Comparison of ENCODE assay signal across 7 cellular contexts in the genomic region with DNA sequence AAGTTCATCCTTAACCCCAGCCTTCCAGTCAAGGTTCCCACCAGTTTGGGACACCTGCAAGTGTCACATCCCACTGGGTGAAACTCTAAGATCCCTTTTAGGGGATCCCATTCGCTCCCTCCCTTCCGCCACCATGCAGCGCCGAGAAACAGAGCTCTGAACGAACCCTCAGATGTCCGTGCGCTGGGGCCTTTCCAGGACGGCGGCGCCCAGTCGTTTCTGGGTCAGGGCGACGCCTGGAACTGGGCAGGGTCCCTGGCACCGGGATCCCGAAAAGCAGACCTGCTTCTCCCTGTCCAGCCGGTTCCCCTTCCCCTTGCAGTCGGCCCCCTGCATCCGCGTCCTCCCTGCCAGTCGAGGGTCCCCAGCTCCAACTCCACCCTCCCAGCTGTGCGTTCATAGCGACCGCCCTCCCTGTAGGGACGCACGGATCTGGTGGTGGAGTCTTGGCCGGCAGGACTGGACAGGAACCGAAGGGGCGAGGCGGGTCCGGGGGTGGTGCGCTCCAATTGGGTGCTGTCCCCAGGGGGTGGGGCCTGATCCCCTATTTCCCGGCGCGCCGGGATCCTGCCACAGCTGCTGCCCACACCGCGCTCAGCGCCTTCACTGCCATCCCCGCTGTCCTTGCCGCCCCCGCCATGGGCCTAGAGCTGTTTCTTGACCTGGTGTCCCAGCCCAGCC. TPM values are rescaled to one million over a fixed set of nuclear protein-coding genes. Genes with fewer than 3 reads are reported as not detected.
DNase-seq lines count a peak whose midpoint lies in the region; ATAC-seq, FAIRE-seq and TF ChIP-seq lines count a peak whose summit lies in the region.
"Not testable (repeated sequence)": the region's sequence is repeated elsewhere in the genome, so short reads cannot be mapped to it uniquely, and the experiment has no call there.

Gene GSTT2, plus strand, starts transcription at position 575 of the 681 bp plus-strand sequence.

- H3K27ac ChIP-seq in Panc1 (ENCODE audit: low read length); heart right ventricle: not testable (repeated sequence)

- ATAC-seq in Panc1, result peak; percentile 92
- peak; percentile 17 to 63 for ATAC-seq in activated naive CD4-positive, alpha-beta T cell treated with anti-CD3 and anti-CD28 coated beads, Interleukin-2, amount 50 U/mL, for 72 hours
- ATAC-seq in esophagus mucosa, result peak; percentile 57
- ATAC-seq in heart right ventricle, result peak; percentile 84 to 95 (median 91)
- ATAC-seq in left lobe of liver, result peak; percentile 93
- peak; percentile 87 for ATAC-seq in omental fat pad (ENCODE audit: low FRiP score)

- not testable (repeated sequence) for H3K4me3 ChIP-seq in Panc1 (ENCODE audit: low read depth in 2 of 2, low read length in 2 of 2)
- H3K4me3 ChIP-seq in heart right ventricle, result peak within 1 kb of the TSS in 1 of 10 donors; percentile 38

- intact Hi-C loops in Panc1 (cut with micrococcal nuclease; ENCODE audit: unreplicated experiment), result not testable (repeated sequence)
- intact Hi-C loops in heart right ventricle (cut with DNase I), result loop anchor here in 3 of 10 donors (10.0 kb wide), 3 partner anchors 55 to 265 kb away; partner anchors contain the start of gene GGT5 (in 1 of the 3)

- in situ Hi-C loops in Panc1 (cut with HindIII; ENCODE audit: low pct_unique_long_range_greater_than_20kb, low sequenced_read_pairs), result not testable (repeated sequence)

- H3K9me3 ChIP-seq in Panc1 (ENCODE audit: control insufficient read depth, insufficient read depth, low read depth, low read length); heart right ventricle: not testable (repeated sequence)

- H3K36me3 ChIP-seq in Panc1 (ENCODE audit: control insufficient read depth, insufficient read depth, low read length); heart right ventricle: not testable (repeated sequence)

- WGBS in heart right ventricle, 2 donors, result no CpG with 5 or more reads among the region's 41 CpGs

- BruUV-seq in Panc1 (replicated peaks; lab: Mats Ljungman, UMichigan), result not testable (repeated sequence)

- not testable (repeated sequence) for H3K27me3 ChIP-seq in Panc1 (ENCODE audit: control insufficient read depth, insufficient read depth, low read length); heart right ventricle

- not testable (repeated sequence) for H3K36me3 Mint-ChIP-seq in activated naive CD4-positive, alpha-beta T cell treated with anti-CD3 and anti-CD28 coated beads, Interleukin-2, amount 50 U/mL, for 72 hours

- H3K4me1 ChIP-seq in Panc1 (ENCODE audit: control insufficient read depth, insufficient read depth, low read length); heart right ventricle: not testable (repeated sequence)

- not testable (repeated sequence) for TF ChIP-seq CTCF in Panc1 (IDR thresholded peaks at IDR 0.05); heart right ventricle (IDR thresholded peaks at IDR 0.05); omental fat pad (IDR thresholded peaks at IDR 0.05)

- peak; percentile 98 for FAIRE-seq in urothelium cell line (lab: Jason Lieb, UNC)

- not testable (repeated sequence) for H3K27ac Mint-ChIP-seq in activated naive CD4-positive, alpha-beta T cell treated with anti-CD3 and anti-CD28 coated beads, Interleukin-2, amount 50 U/mL, for 72 hours

- not testable (repeated sequence) for DNase-seq in Panc1 (ENCODE audit: low read depth, low spot score); activated naive CD4-positive, alpha-beta T cell treated with anti-CD3 and anti-CD28 coated beads, Interleukin-2, amount 50 U/mL, for 72 hours (ENCODE audit: low spot score in 2 of 2); heart right ventricle; left lobe of liver (ENCODE audit: low spot score); omental fat pad (ENCODE audit: low spot score); urothelium cell line (ENCODE audit: low spot score)

- H3K9me3 Mint-ChIP-seq in activated naive CD4-positive, alpha-beta T cell treated with anti-CD3 and anti-CD28 coated beads, Interleukin-2, amount 50 U/mL, for 72 hours, result not testable (repeated sequence)

- CTCF ChIA-PET in Panc1 (lab: Charles Lee), result not testable (repeated sequence)

- POLR2A ChIA-PET in Panc1 (lab: Charles Lee), result not testable (repeated sequence)

RNA-seq across cellular contexts. Expression of gene GSTT2, which starts in this region (rescaled TPM):
- 0.26 TPM for total RNA-seq in Panc1 (2021; ENCODE audit: unreplicated experiment)
- polyA plus RNA-seq in Panc1 (2012; ENCODE audit: insufficient read length), result 3.6 TPM
- under 1 TPM in 1 of 2 donors, not detected in 1; 0.75 TPM for total RNA-seq in activated naive CD4-positive, alpha-beta T cell treated with anti-CD3 and anti-CD28 coated beads, Interleukin-2, amount 50 U/mL, for 72 hours
- total RNA-seq in esophagus mucosa, result 1.1 TPM
- total RNA-seq in heart right ventricle, result under 1 TPM in 1 of 10 donors, not detected in 9; 0.40 TPM
- polyA plus RNA-seq in heart right ventricle, result 1 to 10 TPM in 1 of 2 donors, under 1 TPM in 1; 0.44 to 2.5 TPM
- not detected for total RNA-seq in left lobe of liver
- total RNA-seq in omental fat pad, result not detected

Comparison
In these comparisons a context has a peak if more than half of its experiments do, and no peak if none do; other contexts are left out.
1. Peak in ATAC-seq in activated naive CD4-positive, alpha-beta T cell treated with anti-CD3 and anti-CD28 coated beads, Interleukin-2, amount 50 U/mL, for 72 hours; RNA of the gene not detected or under 1 TPM.
2. Peak in ATAC-seq in left lobe of liver; RNA of the gene not detected or under 1 TPM.
3. Peak in ATAC-seq in omental fat pad; RNA of the gene not detected or under 1 TPM.
4. ATAC-seq: peak in every context shown above with its lines; median percentile 93 in left lobe of liver; 92 in Panc1; 91 in heart right ventricle; 87 in omental fat pad; 57 in esophagus mucosa; 40 in activated naive CD4-positive, alpha-beta T cell treated with anti-CD3 and anti-CD28 coated beads, Interleukin-2, amount 50 U/mL, for 72 hours.